In the genomic region with DNA sequence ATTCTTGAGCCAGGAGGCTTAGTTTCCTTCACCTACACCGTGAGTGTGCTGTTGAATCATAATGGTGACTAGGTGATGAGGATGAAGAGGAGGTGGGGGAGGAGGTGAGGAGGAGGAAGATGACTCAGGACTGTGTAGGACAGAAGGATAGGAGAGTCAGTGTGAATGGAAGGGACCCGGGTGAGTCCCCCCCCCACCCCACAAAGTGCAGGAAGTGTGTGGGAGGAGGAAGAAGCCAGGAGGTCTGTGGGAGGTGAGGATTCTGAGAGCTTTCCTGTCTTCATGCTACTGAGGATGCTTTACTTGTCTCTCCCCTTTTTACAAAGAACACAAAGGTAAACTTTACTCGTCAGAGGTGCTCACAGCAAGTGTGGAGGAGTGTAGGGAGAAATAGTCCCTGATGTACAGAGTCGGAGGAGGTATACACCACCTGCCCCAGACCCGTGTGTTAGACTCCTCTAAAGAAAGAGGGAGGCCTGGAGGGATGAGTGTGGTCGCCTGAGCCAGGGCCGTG, we compare ENCODE assay signal across 9 cellular contexts. TPM values are rescaled to one million over a fixed set of nuclear protein-coding genes. Genes with fewer than 3 reads are reported as not detected.
DNase-seq lines count a peak whose midpoint lies in the region; ATAC-seq and TF ChIP-seq lines count a peak whose summit lies in the region.
"Had no signal": no experiment of that assay in that cellular context is flagged by ENCODE, and none has a peak within 500 bp of the region (broad histone marks: within the 10 kb centered on the region; RNA-seq: fewer than 3 reads in every experiment).

No MANE protein-coding gene starts in this region.

- intact Hi-C loops in natural killer cell (cut with micrococcal nuclease): no loop called here

- TF ChIP-seq CTCF in natural killer cell (IDR thresholded peaks at IDR 0.05) (no peak), neural progenitor cell (IDR thresholded peaks at IDR 0.05) (no peak)

- DNase-seq in natural killer cell treated with Interleukin-12 subunit alpha and Interleukin-12 subunit beta and Interleukin-15 and Interleukin-18, amount 100 ng/mL, for 72 hours (ENCODE audit: low spot score): no peak
- DNase-seq in natural killer cell (no peak), neural progenitor cell (ENCODE audit: low spot score) (no peak), DMS79 treated with DMSO at 0.1 percent for 48 hours (lab: John Stamatoyannopoulos, UW) (no peak), HuH-7 (ENCODE audit: low spot score) (no peak)
- DNase-seq in activated naive CD4-positive, alpha-beta T cell treated with anti-CD3 and anti-CD28 coated beads, Interleukin-2, amount 50 U/mL, for 16 hours: peak; percentile 58
- DNase-seq: Peyer's patch had no signal

- H3K27me3 ChIP-seq in neural progenitor cell: peaks cover 20% of the 10 kb centered on the region
- H3K27me3 ChIP-seq: Peyer's patch had no signal

- H3K9ac ChIP-seq in neural progenitor cell: no peak overlapping the region

- ATAC-seq in natural killer cell treated with Interleukin-12 subunit alpha and Interleukin-12 subunit beta and Interleukin-15 and Interleukin-18, amount 100 ng/mL, for 72 hours: peak; percentile 74 to 77
- ATAC-seq in natural killer cell: no peak
- no peak for ATAC-seq in stimulated activated memory B cell treated with anti-CD40 and anti-IgM and Interleukin-4, amounts not matched to agents 10 μg/mL and 1 μg/mL and 100 μg/mL, for 72 hours
- no peak for ATAC-seq in HG03025 (IDR thresholded peaks at IDR 0.05; ENCODE audit: low FRiP score, unreplicated experiment)

- H3K9me3 ChIP-seq in neural progenitor cell (ENCODE audit: low read depth): no peaks in the 10 kb centered on the region
- H3K9me3 ChIP-seq: Peyer's patch had no signal

- H3K4me3 Mint-ChIP-seq in natural killer cell treated with Interleukin-12 subunit alpha and Interleukin-12 subunit beta and Interleukin-15 and Interleukin-18, amount 100 ng/mL, for 72 hours: peak overlapping the region; percentile 62
- H3K4me3 Mint-ChIP-seq in natural killer cell: no peak overlapping the region
- H3K4me3 Mint-ChIP-seq in neural progenitor cell: peak overlapping the region; percentile 99
- no peak overlapping the region for H3K4me3 Mint-ChIP-seq in stimulated activated memory B cell treated with anti-CD40 and anti-IgM and Interleukin-4, amounts not matched to agents 10 μg/mL and 1 μg/mL and 100 μg/mL, for 72 hours

- peaks cover 29% of the 10 kb centered on the region for H3K79me2 ChIP-seq in neural progenitor cell (ENCODE audit: low read depth)

- H3K4me1 Mint-ChIP-seq in natural killer cell treated with Interleukin-12 subunit alpha and Interleukin-12 subunit beta and Interleukin-15 and Interleukin-18, amount 100 ng/mL, for 72 hours (ENCODE audit: low read depth in 2 of 2): peaks cover 19 to 25% of the 10 kb centered on the region in 2 donors
- peaks cover 26 to 29% of the 10 kb centered on the region in 2 donors for H3K4me1 Mint-ChIP-seq in natural killer cell
- peaks cover 61% of the 10 kb centered on the region for H3K4me1 Mint-ChIP-seq in neural progenitor cell
- H3K4me1 Mint-ChIP-seq in stimulated activated memory B cell treated with anti-CD40 and anti-IgM and Interleukin-4, amounts not matched to agents 10 μg/mL and 1 μg/mL and 100 μg/mL, for 72 hours: peaks cover 22% of the 10 kb centered on the region

- H3K9me3 Mint-ChIP-seq in natural killer cell treated with Interleukin-12 subunit alpha and Interleukin-12 subunit beta and Interleukin-15 and Interleukin-18, amount 100 ng/mL, for 72 hours: no peaks in the 10 kb centered on the region
- H3K9me3 Mint-ChIP-seq in natural killer cell (no peaks in the 10 kb centered on the region), neural progenitor cell (no peaks in the 10 kb centered on the region)
- H3K9me3 Mint-ChIP-seq in stimulated activated memory B cell treated with anti-CD40 and anti-IgM and Interleukin-4, amounts not matched to agents 10 μg/mL and 1 μg/mL and 100 μg/mL, for 72 hours: no peaks in the 10 kb centered on the region

- H3K36me3 Mint-ChIP-seq in natural killer cell treated with Interleukin-12 subunit alpha and Interleukin-12 subunit beta and Interleukin-15 and Interleukin-18, amount 100 ng/mL, for 72 hours: no peaks in the 10 kb centered on the region
- H3K36me3 Mint-ChIP-seq in natural killer cell: no peaks in the 10 kb centered on the region
- peaks cover 50% of the 10 kb centered on the region for H3K36me3 Mint-ChIP-seq in neural progenitor cell
- no peaks in the 10 kb centered on the region for H3K36me3 Mint-ChIP-seq in stimulated activated memory B cell treated with anti-CD40 and anti-IgM and Interleukin-4, amounts not matched to agents 10 μg/mL and 1 μg/mL and 100 μg/mL, for 72 hours

- no peak overlapping the region for H2AFZ ChIP-seq in neural progenitor cell (replicated peaks)

- H3K4me3 ChIP-seq in neural progenitor cell: peak overlapping the region; percentile 66
- H3K4me3 ChIP-seq: Peyer's patch had no signal

- peaks cover 38% of the 10 kb centered on the region for H3F3A ChIP-seq in neural progenitor cell (ENCODE audit: low read depth)

- peaks cover 51% of the 10 kb centered on the region for H3K4me1 ChIP-seq in neural progenitor cell

- H3K27ac Mint-ChIP-seq in natural killer cell treated with Interleukin-12 subunit alpha and Interleukin-12 subunit beta and Interleukin-15 and Interleukin-18, amount 100 ng/mL, for 72 hours: peak overlapping the region; percentile 48 to 82
- H3K27ac Mint-ChIP-seq in natural killer cell (no peak overlapping the region), neural progenitor cell (no peak overlapping the region)
- no peak overlapping the region for H3K27ac Mint-ChIP-seq in stimulated activated memory B cell treated with anti-CD40 and anti-IgM and Interleukin-4, amounts not matched to agents 10 μg/mL and 1 μg/mL and 100 μg/mL, for 72 hours

- peaks cover 0 to 5% of the 10 kb centered on the region in 2 donors for H3K27me3 Mint-ChIP-seq in natural killer cell treated with Interleukin-12 subunit alpha and Interleukin-12 subunit beta and Interleukin-15 and Interleukin-18, amount 100 ng/mL, for 72 hours
- H3K27me3 Mint-ChIP-seq in natural killer cell (ENCODE audit: low read depth in 2 of 2) (peaks cover 8 to 16% of the 10 kb centered on the region in 2 donors), neural progenitor cell (ENCODE audit: insufficient read depth, low read depth) (peaks cover 8% of the 10 kb centered on the region)
- H3K27me3 Mint-ChIP-seq in stimulated activated memory B cell treated with anti-CD40 and anti-IgM and Interleukin-4, amounts not matched to agents 10 μg/mL and 1 μg/mL and 100 μg/mL, for 72 hours: peaks cover 8% of the 10 kb centered on the region

- H3K4me2 ChIP-seq in neural progenitor cell: peak overlapping the region; percentile 99

- H4K20me1 ChIP-seq in neural progenitor cell (ENCODE audit: low read depth): peaks cover 52% of the 10 kb centered on the region

- H3K36me3 ChIP-seq in neural progenitor cell: no peaks in the 10 kb centered on the region
- H3K36me3 ChIP-seq: Peyer's patch had no signal

- no peak overlapping the region for H3K27ac ChIP-seq in neural progenitor cell
- H3K27ac ChIP-seq: Peyer's patch had no signal

RNA-seq across cellular contexts. Expression of gene TAGLN3, which starts 3.8 kb away (rescaled TPM):
- total RNA-seq in natural killer cell treated with Interleukin-12 subunit alpha and Interleukin-12 subunit beta and Interleukin-15 and Interleukin-18, amount 100 ng/mL, for 72 hours: under 1 TPM in 1 of 2 donors, not detected in 1; 0.74 TPM
- total RNA-seq in natural killer cell (not detected), neural progenitor cell (ENCODE audit: low replicate concordance) (46.6 and 51.2 TPM in 2 replicates)

RNA-seq across cellular contexts. Expression of gene ABHD10, which starts 23.7 kb away (rescaled TPM):
- 10 to 100 TPM; 27.2 to 41.6 TPM for total RNA-seq in natural killer cell treated with Interleukin-12 subunit alpha and Interleukin-12 subunit beta and Interleukin-15 and Interleukin-18, amount 100 ng/mL, for 72 hours
- 10 to 100 TPM; 21.6 to 24.0 (median 22.6) TPM for total RNA-seq in natural killer cell
- 41.3 and 82.9 TPM in 2 replicates for total RNA-seq in neural progenitor cell (ENCODE audit: low replicate concordance)

RNA-seq across cellular contexts. Expression of gene TMPRSS7, which starts 32.0 kb away (rescaled TPM):
- not detected for total RNA-seq in natural killer cell treated with Interleukin-12 subunit alpha and Interleukin-12 subunit beta and Interleukin-15 and Interleukin-18, amount 100 ng/mL, for 72 hours
- total RNA-seq in natural killer cell (not detected), neural progenitor cell (ENCODE audit: low replicate concordance) (not detected in 2 replicates)
- total RNA-seq: Peyer's patch had no signal

Comparison
In these comparisons a context has a peak if more than half of its experiments do, and no peak if none do; other contexts are left out.
1. ATAC-seq: peak in natural killer cell treated with Interleukin-12 subunit alpha and Interleukin-12 subunit beta and Interleukin-15 and Interleukin-18, amount 100 ng/mL, for 72 hours (2 of 2); none in natural killer cell (0 of 3), stimulated activated memory B cell treated with anti-CD40 and anti-IgM and Interleukin-4, amounts not matched to agents 10 μg/mL and 1 μg/mL and 100 μg/mL, for 72 hours (single experiment) and HG03025 (single experiment).
2. H3K27ac Mint-ChIP-seq: peak in natural killer cell treated with Interleukin-12 subunit alpha and Interleukin-12 subunit beta and Interleukin-15 and Interleukin-18, amount 100 ng/mL, for 72 hours (2 of 2); none in natural killer cell (0 of 2), neural progenitor cell (single experiment) and stimulated activated memory B cell treated with anti-CD40 and anti-IgM and Interleukin-4, amounts not matched to agents 10 μg/mL and 1 μg/mL and 100 μg/mL, for 72 hours (single experiment).
3. H3K4me3 Mint-ChIP-seq: peak in natural killer cell treated with Interleukin-12 subunit alpha and Interleukin-12 subunit beta and Interleukin-15 and Interleukin-18, amount 100 ng/mL, for 72 hours (single experiment) and neural progenitor cell (single experiment); none in natural killer cell (single experiment) and stimulated activated memory B cell treated with anti-CD40 and anti-IgM and Interleukin-4, amounts not matched to agents 10 μg/mL and 1 μg/mL and 100 μg/mL, for 72 hours (single experiment).
4. RNA of gene TAGLN3, which starts 3.8 kb away (total RNA-seq): 46.6 to 51.2 TPM in neural progenitor cell; 0.74 TPM in natural killer cell treated with Interleukin-12 subunit alpha and Interleukin-12 subunit beta and Interleukin-15 and Interleukin-18, amount 100 ng/mL, for 72 hours and not detected in natural killer cell; every median in the first group is over 10 times any median in the second.